In the genomic region with DNA sequence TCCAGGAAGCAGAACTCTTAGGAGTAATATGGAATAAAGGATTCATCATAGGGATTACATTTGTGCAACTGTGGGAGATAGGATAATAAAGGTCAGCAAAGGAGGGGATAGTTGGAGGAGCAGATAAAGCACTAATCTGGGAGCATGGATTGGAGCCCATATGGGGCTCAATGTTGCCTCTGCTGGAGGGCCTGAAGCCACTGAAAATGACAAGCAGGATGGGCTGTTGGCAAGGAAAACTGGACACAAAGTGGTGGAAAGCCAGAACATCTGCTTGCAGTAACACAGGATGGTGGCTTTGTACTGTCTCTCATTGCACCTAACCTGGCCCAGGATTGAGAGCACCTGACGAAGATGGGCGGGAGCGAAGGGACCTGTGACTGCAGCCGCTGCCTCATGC, we compare ENCODE assay signal across 2 cellular contexts.
TF ChIP-seq lines count a peak whose summit lies in the region.

No MANE protein-coding gene starts in this region.

TF ChIP-seq in A549, 52 proteins besides CTCF, POLR2A, EP300 and RAD21:
- TF ChIP-seq PHF8 (IDR thresholded peaks at IDR 0.05; ENCODE audit: borderline replicate concordance, low read depth) (no peak), SMC3 (IDR thresholded peaks at IDR 0.05) (no peak), POLR2AphosphoS2 (conservative IDR thresholded peaks at IDR 0.05; ENCODE audit: low read length) (no peak), CHD4 (IDR thresholded peaks at IDR 0.05; ENCODE audit: borderline replicate concordance) (no peak), GATA3 (IDR thresholded peaks at IDR 0.05; ENCODE audit: borderline replicate concordance) (no peak), RARB (CRISPR knock-in tag; IDR thresholded peaks at IDR 0.05) (no peak), CEBPB (IDR thresholded peaks at IDR 0.05) (no peak), TP53 (CRISPR knock-in tag; IDR thresholded peaks at IDR 0.05) (no peak), ZC3H11A (IDR thresholded peaks at IDR 0.05) (no peak)
- TF ChIP-seq, protein P1, sequence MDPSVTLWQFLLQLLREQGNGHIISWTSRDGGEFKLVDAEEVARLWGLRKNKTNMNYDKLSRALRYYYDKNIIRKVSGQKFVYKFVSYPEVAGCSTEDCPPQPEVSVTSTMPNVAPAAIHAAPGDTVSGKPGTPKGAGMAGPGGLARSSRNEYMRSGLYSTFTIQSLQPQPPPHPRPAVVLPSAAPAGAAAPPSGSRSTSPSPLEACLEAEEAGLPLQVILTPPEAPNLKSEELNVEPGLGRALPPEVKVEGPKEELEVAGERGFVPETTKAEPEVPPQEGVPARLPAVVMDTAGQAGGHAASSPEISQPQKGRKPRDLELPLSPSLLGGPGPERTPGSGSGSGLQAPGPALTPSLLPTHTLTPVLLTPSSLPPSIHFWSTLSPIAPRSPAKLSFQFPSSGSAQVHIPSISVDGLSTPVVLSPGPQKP (IDR thresholded peaks at IDR 0.05; ENCODE audit: low read depth, low read length), result no peak
- TF ChIP-seq, protein P2, sequence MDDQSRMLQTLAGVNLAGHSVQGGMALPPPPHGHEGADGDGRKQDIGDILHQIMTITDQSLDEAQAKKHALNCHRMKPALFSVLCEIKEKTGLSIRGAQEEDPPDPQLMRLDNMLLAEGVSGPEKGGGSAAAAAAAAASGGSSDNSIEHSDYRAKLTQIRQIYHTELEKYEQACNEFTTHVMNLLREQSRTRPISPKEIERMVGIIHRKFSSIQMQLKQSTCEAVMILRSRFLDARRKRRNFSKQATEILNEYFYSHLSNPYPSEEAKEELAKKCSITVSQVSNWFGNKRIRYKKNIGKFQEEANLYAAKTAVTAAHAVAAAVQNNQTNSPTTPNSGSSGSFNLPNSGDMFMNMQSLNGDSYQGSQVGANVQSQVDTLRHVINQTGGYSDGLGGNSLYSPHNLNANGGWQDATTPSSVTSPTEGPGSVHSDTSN (IDR thresholded peaks at IDR 0.05), result no peak
- TF ChIP-seq, protein P3, sequence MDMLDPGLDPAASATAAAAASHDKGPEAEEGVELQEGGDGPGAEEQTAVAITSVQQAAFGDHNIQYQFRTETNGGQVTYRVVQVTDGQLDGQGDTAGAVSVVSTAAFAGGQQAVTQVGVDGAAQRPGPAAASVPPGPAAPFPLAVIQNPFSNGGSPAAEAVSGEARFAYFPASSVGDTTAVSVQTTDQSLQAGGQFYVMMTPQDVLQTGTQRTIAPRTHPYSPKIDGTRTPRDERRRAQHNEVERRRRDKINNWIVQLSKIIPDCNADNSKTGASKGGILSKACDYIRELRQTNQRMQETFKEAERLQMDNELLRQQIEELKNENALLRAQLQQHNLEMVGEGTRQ (IDR thresholded peaks at IDR 0.05), result no peak
TF ChIP-seq in A549: peak in this region for 0.

TF ChIP-seq in H1, 55 proteins besides CTCF, POLR2A, EP300 and RAD21:
- no peak for TF ChIP-seq SRF (IDR thresholded peaks at IDR 0.05; ENCODE audit: low read depth, low read length)
- no peak for TF ChIP-seq SP2 (IDR thresholded peaks at IDR 0.05; ENCODE audit: low read length)
- no peak for TF ChIP-seq SIX5 (IDR thresholded peaks at IDR 0.05; ENCODE audit: low read depth, low read length)
- no peak for TF ChIP-seq BCL11A (IDR thresholded peaks at IDR 0.05; ENCODE audit: low read depth in 2 of 2, low read length in 2 of 2)
- TF ChIP-seq, protein P4, sequence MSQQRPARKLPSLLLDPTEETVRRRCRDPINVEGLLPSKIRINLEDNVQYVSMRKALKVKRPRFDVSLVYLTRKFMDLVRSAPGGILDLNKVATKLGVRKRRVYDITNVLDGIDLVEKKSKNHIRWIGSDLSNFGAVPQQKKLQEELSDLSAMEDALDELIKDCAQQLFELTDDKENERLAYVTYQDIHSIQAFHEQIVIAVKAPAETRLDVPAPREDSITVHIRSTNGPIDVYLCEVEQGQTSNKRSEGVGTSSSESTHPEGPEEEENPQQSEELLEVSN (IDR thresholded peaks at IDR 0.05), result peak; percentile 48; the same call in 1 of the 2 replicates
- TF ChIP-seq RNF2 (IDR thresholded peaks at IDR 0.05; ENCODE audit: borderline replicate concordance, low read depth, low read length, missing control alignments, poor library complexity, severe bottlenecking), result no peak
- TF ChIP-seq POU5F1 (IDR thresholded peaks at IDR 0.05; ENCODE audit: low read depth, low read length), result no peak
